Comparison of ENCODE assay signal across 1 cellular context in the genomic region with DNA sequence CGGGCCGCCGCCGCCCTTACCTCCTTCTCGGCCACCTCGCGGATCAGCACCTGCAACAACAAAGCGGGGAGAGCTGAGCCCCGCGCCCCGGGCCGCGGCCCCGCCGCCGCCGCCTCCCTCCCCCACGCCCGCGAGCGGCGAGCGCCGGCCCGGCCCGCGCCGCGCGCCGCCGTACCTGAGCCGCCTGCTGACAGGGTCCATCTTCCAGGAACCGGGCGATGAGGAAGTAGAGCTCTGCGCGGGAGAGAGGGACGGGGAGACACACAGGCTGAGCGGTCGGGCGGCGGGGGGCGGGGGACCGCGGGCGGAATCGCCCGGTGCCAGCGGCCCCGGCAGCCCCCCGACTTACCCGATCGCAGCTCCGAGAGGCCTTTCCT.
TF ChIP-seq lines count a peak whose summit lies in the region.

No MANE protein-coding gene starts in this region.

TF ChIP-seq in GM12878, 131 proteins besides CTCF, POLR2A, EP300 and RAD21 (continued from another document):
- TF ChIP-seq, protein P1, sequence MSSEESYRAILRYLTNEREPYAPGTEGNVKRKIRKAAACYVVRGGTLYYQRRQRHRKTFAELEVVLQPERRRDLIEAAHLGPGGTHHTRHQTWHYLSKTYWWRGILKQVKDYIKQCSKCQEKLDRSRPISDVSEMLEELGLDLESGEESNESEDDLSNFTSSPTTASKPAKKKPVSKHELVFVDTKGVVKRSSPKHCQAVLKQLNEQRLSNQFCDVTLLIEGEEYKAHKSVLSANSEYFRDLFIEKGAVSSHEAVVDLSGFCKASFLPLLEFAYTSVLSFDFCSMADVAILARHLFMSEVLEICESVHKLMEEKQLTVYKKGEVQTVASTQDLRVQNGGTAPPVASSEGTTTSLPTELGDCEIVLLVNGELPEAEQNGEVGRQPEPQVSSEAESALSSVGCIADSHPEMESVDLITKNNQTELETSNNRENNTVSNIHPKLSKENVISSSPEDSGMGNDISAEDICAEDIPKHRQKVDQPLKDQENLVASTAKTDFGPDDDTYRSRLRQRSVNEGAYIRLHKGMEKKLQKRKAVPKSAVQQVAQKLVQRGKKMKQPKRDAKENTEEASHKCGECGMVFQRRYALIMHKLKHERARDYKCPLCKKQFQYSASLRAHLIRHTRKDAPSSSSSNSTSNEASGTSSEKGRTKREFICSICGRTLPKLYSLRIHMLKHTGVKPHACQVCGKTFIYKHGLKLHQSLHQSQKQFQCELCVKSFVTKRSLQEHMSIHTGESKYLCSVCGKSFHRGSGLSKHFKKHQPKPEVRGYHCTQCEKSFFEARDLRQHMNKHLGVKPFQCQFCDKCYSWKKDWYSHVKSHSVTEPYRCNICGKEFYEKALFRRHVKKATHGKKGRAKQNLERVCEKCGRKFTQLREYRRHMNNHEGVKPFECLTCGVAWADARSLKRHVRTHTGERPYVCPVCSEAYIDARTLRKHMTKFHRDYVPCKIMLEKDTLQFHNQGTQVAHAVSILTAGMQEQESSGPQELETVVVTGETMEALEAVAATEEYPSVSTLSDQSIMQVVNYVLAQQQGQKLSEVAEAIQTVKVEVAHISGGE (CRISPR knock-in tag; IDR thresholded peaks at IDR 0.05), result no peak
- TF ChIP-seq KLF5 (IDR thresholded peaks at IDR 0.05; ENCODE audit: partially characterized antibody) (no peak), TCF7 (IDR thresholded peaks at IDR 0.05; ENCODE audit: borderline replicate concordance) (no peak), EED (IDR thresholded peaks at IDR 0.05; ENCODE audit: low read depth) (no peak), KAT2A (conservative IDR thresholded peaks at IDR 0.05; ENCODE audit: control insufficient read depth, low read depth, low read length) (no peak), BRCA1 (IDR thresholded peaks at IDR 0.05; ENCODE audit: low read depth, low read length) (no peak), POU2F2 (IDR thresholded peaks at IDR 0.05; ENCODE audit: borderline replicate concordance, low read depth, low read length) (no peak), NR2F1 (conservative IDR thresholded peaks at IDR 0.05) (no peak), STAT3 (IDR thresholded peaks at IDR 0.05; ENCODE audit: low read depth, low read length) (no peak)
- TF ChIP-seq, protein P2, sequence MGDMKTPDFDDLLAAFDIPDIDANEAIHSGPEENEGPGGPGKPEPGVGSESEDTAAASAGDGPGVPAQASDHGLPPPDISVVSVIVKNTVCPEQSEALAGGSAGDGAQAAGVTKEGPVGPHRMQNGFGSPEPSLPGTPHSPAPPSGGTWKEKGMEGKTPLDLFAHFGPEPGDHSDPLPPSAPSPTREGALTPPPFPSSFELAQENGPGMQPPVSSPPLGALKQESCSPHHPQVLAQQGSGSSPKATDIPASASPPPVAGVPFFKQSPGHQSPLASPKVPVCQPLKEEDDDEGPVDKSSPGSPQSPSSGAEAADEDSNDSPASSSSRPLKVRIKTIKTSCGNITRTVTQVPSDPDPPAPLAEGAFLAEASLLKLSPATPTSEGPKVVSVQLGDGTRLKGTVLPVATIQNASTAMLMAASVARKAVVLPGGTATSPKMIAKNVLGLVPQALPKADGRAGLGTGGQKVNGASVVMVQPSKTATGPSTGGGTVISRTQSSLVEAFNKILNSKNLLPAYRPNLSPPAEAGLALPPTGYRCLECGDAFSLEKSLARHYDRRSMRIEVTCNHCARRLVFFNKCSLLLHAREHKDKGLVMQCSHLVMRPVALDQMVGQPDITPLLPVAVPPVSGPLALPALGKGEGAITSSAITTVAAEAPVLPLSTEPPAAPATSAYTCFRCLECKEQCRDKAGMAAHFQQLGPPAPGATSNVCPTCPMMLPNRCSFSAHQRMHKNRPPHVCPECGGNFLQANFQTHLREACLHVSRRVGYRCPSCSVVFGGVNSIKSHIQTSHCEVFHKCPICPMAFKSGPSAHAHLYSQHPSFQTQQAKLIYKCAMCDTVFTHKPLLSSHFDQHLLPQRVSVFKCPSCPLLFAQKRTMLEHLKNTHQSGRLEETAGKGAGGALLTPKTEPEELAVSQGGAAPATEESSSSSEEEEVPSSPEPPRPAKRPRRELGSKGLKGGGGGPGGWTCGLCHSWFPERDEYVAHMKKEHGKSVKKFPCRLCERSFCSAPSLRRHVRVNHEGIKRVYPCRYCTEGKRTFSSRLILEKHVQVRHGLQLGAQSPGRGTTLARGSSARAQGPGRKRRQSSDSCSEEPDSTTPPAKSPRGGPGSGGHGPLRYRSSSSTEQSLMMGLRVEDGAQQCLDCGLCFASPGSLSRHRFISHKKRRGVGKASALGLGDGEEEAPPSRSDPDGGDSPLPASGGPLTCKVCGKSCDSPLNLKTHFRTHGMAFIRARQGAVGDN (IDR thresholded peaks at IDR 0.05), result no peak
